In the genomic region with DNA sequence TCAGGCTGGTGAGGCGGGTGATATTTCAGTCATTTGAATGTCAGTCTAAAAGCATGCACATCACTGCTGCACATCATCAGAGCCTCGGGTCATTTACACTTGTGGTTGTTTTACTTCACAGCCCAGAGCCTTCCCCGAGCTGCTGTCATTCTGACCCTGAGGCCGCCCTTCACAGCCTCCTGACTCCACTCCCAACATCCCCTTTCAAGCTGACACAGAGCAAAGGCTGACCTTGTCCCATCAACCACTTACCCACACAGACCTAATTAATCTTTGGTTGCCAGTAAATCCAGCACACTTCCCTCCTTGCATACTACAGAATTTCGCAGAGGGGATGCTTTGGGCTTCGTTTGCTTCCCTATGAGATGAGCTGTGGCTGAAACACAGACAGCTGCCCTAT, we compare ENCODE assay signal across 21 cellular contexts.
"Had no signal": no experiment of that assay in that cellular context is flagged by ENCODE, and none has a peak within 500 bp of the region (broad histone marks: within the 10 kb centered on the region; RNA-seq: fewer than 3 reads in every experiment).

No MANE protein-coding gene starts in this region.

- H3K27me3 Mint-ChIP-seq: activated CD8-positive, alpha-beta memory T cell treated with anti-CD3 and anti-CD28 coated beads, Interleukin-2, amount 10 ng/mL, durations not matched to agents 7 days and 5 days; activated CD8-positive, alpha-beta T cell treated with anti-CD3 and anti-CD28 coated beads for 36 hours; activated naive CD4-positive, alpha-beta T cell treated with anti-CD3 and anti-CD28 coated beads, Interleukin-2, amount 10 ng/mL, durations not matched to agents 7 days and 5 days had no signal

- H3K4me1 Mint-ChIP-seq: activated CD4-positive, alpha-beta T cell treated with anti-CD3 and anti-CD28 coated beads, Interleukin-2, amount 10 ng/mL, durations not matched to agents 7 days and 5 days; activated CD8-positive, alpha-beta memory T cell treated with anti-CD3 and anti-CD28 coated beads, Interleukin-2, amount 10 ng/mL, durations not matched to agents 7 days and 5 days; activated naive CD4-positive, alpha-beta T cell treated with anti-CD3 and anti-CD28 coated beads, Interleukin-2, amount 10 ng/mL, durations not matched to agents 7 days and 5 days; natural killer cell had no signal

- H3K4me3 Mint-ChIP-seq: activated CD4-positive, alpha-beta T cell treated with anti-CD3 and anti-CD28 coated beads, Interleukin-2, amount 10 ng/mL, durations not matched to agents 7 days and 5 days; activated CD8-positive, alpha-beta memory T cell treated with anti-CD3 and anti-CD28 coated beads, Interleukin-2, amount 10 ng/mL, durations not matched to agents 7 days and 5 days; activated CD8-positive, alpha-beta T cell treated with anti-CD3 and anti-CD28 coated beads for 36 hours; activated naive CD4-positive, alpha-beta T cell treated with anti-CD3 and anti-CD28 coated beads, Interleukin-2, amount 10 ng/mL, durations not matched to agents 7 days and 5 days; mesothelial cell of epicardium; natural killer cell had no signal

- H3K27ac ChIP-seq: epithelial cell of prostate, parathyroid adenoma, sigmoid colon, upper lobe of left lung had no signal

- H3K27me3 ChIP-seq: sigmoid colon, upper lobe of left lung had no signal

- H3K9me3 Mint-ChIP-seq: activated CD4-positive, alpha-beta T cell treated with anti-CD3 and anti-CD28 coated beads, Interleukin-2, amount 10 ng/mL, durations not matched to agents 7 days and 5 days; activated CD8-positive, alpha-beta T cell treated with anti-CD3 and anti-CD28 coated beads for 36 hours; activated naive CD4-positive, alpha-beta T cell treated with anti-CD3 and anti-CD28 coated beads, Interleukin-2, amount 10 ng/mL, durations not matched to agents 7 days and 5 days; mesothelial cell of epicardium; natural killer cell had no signal

- DNase-seq: activated CD4-positive, alpha-beta T cell treated with anti-CD3 and anti-CD28 coated beads, Interleukin-2, amount 10 ng/mL, durations not matched to agents 7 days and 5 days; activated CD8-positive, alpha-beta memory T cell treated with anti-CD3 and anti-CD28 coated beads, Interleukin-2, amount 10 ng/mL, durations not matched to agents 7 days and 5 days; activated CD8-positive, alpha-beta T cell treated with anti-CD3 and anti-CD28 coated beads for 36 hours; activated effector memory CD4-positive, alpha-beta T cell treated with anti-CD3 and anti-CD28 coated beads, Interleukin-2, amount 50 U/mL, for 16 hours; activated naive CD4-positive, alpha-beta T cell treated with anti-CD3 and anti-CD28 coated beads, Interleukin-2, amount 10 ng/mL, durations not matched to agents 7 days and 5 days; activated T-cell treated with anti-CD3 and anti-CD28 coated beads for 4 hours; amygdala; cortex of kidney; foreskin fibroblast; kidney glomerular epithelial cell; left ventricle myocardium superior; mammary epithelial cell; natural killer cell; nucleus accumbens; sigmoid colon; stimulated activated CD4-positive, alpha-beta T cell treated with anti-CD3 and anti-CD28 coated beads, Interleukin-4, amount 100 ng/mL, for 1 hour; stimulated activated naive CD8-positive, alpha-beta T cell treated with anti-CD3 and anti-CD28 coated beads, Interleukin-15, Interleukin-2, amounts not matched to agents 100 U/mL and 50 U/mL, for 24 hours; upper lobe of left lung had no signal

- H3K36me3 ChIP-seq: sigmoid colon, upper lobe of left lung had no signal

- H3K36me3 Mint-ChIP-seq: activated CD8-positive, alpha-beta memory T cell treated with anti-CD3 and anti-CD28 coated beads, Interleukin-2, amount 10 ng/mL, durations not matched to agents 7 days and 5 days; activated naive CD4-positive, alpha-beta T cell treated with anti-CD3 and anti-CD28 coated beads, Interleukin-2, amount 10 ng/mL, durations not matched to agents 7 days and 5 days; mesothelial cell of epicardium; natural killer cell had no signal

- H3K4me1 ChIP-seq: parathyroid adenoma, sigmoid colon had no signal

- H3K27ac Mint-ChIP-seq: activated CD4-positive, alpha-beta T cell treated with anti-CD3 and anti-CD28 coated beads, Interleukin-2, amount 10 ng/mL, durations not matched to agents 7 days and 5 days; activated CD8-positive, alpha-beta memory T cell treated with anti-CD3 and anti-CD28 coated beads, Interleukin-2, amount 10 ng/mL, durations not matched to agents 7 days and 5 days; activated CD8-positive, alpha-beta T cell treated with anti-CD3 and anti-CD28 coated beads for 36 hours; activated naive CD4-positive, alpha-beta T cell treated with anti-CD3 and anti-CD28 coated beads, Interleukin-2, amount 10 ng/mL, durations not matched to agents 7 days and 5 days; mesothelial cell of epicardium; natural killer cell had no signal

- H3K9me3 ChIP-seq: sigmoid colon, upper lobe of left lung had no signal

- H3K4me3 ChIP-seq: sigmoid colon, upper lobe of left lung had no signal

- H3K9ac ChIP-seq: parathyroid adenoma had no signal
